Comparison of ENCODE assay signal across 11 cellular contexts in the genomic region with DNA sequence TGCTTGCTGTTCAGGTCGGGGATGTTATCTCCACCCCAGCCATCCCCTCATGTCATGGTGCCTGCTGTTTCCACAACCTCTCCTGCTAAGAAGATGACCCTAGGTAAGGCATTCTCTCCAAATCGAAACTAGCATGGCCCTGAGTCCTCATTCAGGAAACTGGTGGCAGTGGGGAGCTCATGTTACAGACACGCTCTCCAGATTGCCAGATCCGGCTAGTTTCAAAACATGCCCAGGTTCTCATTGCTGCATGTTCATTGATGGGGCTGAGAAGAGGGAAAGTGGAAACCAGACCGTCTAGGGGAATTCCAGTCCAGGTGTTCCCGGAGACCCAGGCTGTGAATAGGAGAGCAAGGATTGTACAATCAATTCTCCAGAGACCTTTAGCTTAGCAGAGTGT.
A peak's percentile ranks its signal among the peaks of the same experiment; 100 is the strongest.
DNase-seq lines count a peak whose midpoint lies in the region; ATAC-seq and TF ChIP-seq lines count a peak whose summit lies in the region.
"Had no signal": no experiment of that assay in that cellular context is flagged by ENCODE, and none has a peak within 500 bp of the region (broad histone marks: within the 10 kb centered on the region; RNA-seq: fewer than 3 reads in every experiment).

No MANE protein-coding gene starts in this region.

- no peak overlapping the region for H2AFZ ChIP-seq in neural cell (ENCODE audit: low read depth, low read length)

- TF ChIP-seq CTCF in neural cell (IDR thresholded peaks at IDR 0.05; ENCODE audit: poor library complexity, severe bottlenecking) = no peak

- no peaks in the 10 kb centered on the region for H3K79me2 ChIP-seq in neural cell (replicated peaks; ENCODE audit: insufficient read depth, low read length)

- peak overlapping the region; percentile 43 for H3K9ac ChIP-seq in neural cell (ENCODE audit: low read length)

- ATAC-seq in HG02678 (IDR thresholded peaks at IDR 0.05; ENCODE audit: unreplicated experiment) (no peak), GM18519 (IDR thresholded peaks at IDR 0.05; ENCODE audit: low FRiP score, unreplicated experiment) (no peak)

- peak; percentile 50 for TF ChIP-seq RAD21 in neural cell (conservative IDR thresholded peaks at IDR 0.05)

- H3F3A ChIP-seq in neural cell (ENCODE audit: insufficient read depth, low read length, poor library complexity, severe bottlenecking) = no peaks in the 10 kb centered on the region

- H3K36me3 ChIP-seq in neural cell (ENCODE audit: insufficient read depth, low read length) = no peaks in the 10 kb centered on the region

- TF ChIP-seq EP300 in neural cell (conservative IDR thresholded peaks at IDR 0.05; ENCODE audit: poor library complexity, severe bottlenecking) = peak; percentile 10

- peak overlapping the region; percentile 81 for H3K27ac ChIP-seq in neural cell (ENCODE audit: low read length)

- H4K20me1 ChIP-seq in neural cell (ENCODE audit: insufficient read depth) = no peaks in the 10 kb centered on the region

- H3K4me2 ChIP-seq in neural cell (ENCODE audit: low read length) = peak overlapping the region; percentile 32

- DNase-seq in Daoy (ENCODE audit: low read depth) (peak; percentile 72), NCI-H1694 (lab: John Stamatoyannopoulos, UW) (peak; percentile 52), astrocyte of the hippocampus (ENCODE audit: low read depth, low spot score) (peak; percentile 35), putamen (ENCODE audit: low spot score) (no peak), T1000 (lab: John Stamatoyannopoulos, UW) (no peak)
- DNase-seq: activated T-cell treated with anti-CD3 and anti-CD28 coated beads, Interleukin-2, amount 50 U/mL, for 48 hours; DND-41; stimulated activated CD8-positive, alpha-beta memory T cell treated with anti-CD3 and anti-CD28 coated beads, Interleukin-4, amount 100 ng/mL, for 48 hours had no signal

- H3K4me3 ChIP-seq in neural cell (ENCODE audit: low read length) = peak overlapping the region; percentile 28

- H3K9me2 ChIP-seq in neural cell (ENCODE audit: insufficient read depth, low read length) = no peaks in the 10 kb centered on the region

- H3K27me3 ChIP-seq in neural cell (ENCODE audit: insufficient read depth, low read depth, low read length) = no peaks in the 10 kb centered on the region

- H3K9me3 ChIP-seq in neural cell (ENCODE audit: low read length) = no peaks in the 10 kb centered on the region

TF ChIP-seq in neural cell, 6 proteins besides CTCF, POLR2A, EP300 and RAD21:
- TF ChIP-seq TAF1 (IDR thresholded peaks at IDR 0.05; ENCODE audit: low read depth) (no peak), EZH2 (IDR thresholded peaks at IDR 0.05; ENCODE audit: borderline replicate concordance, insufficient read depth, low read length, poor library complexity, severe bottlenecking) (no peak), SMC3 (conservative IDR thresholded peaks at IDR 0.05; ENCODE audit: poor library complexity) (peak; percentile 30), MXI1 (conservative IDR thresholded peaks at IDR 0.05; ENCODE audit: poor library complexity, severe bottlenecking) (no peak), POLR2AphosphoS5 (IDR thresholded peaks at IDR 0.05) (peak; percentile 20)
- TF ChIP-seq, protein P1, sequence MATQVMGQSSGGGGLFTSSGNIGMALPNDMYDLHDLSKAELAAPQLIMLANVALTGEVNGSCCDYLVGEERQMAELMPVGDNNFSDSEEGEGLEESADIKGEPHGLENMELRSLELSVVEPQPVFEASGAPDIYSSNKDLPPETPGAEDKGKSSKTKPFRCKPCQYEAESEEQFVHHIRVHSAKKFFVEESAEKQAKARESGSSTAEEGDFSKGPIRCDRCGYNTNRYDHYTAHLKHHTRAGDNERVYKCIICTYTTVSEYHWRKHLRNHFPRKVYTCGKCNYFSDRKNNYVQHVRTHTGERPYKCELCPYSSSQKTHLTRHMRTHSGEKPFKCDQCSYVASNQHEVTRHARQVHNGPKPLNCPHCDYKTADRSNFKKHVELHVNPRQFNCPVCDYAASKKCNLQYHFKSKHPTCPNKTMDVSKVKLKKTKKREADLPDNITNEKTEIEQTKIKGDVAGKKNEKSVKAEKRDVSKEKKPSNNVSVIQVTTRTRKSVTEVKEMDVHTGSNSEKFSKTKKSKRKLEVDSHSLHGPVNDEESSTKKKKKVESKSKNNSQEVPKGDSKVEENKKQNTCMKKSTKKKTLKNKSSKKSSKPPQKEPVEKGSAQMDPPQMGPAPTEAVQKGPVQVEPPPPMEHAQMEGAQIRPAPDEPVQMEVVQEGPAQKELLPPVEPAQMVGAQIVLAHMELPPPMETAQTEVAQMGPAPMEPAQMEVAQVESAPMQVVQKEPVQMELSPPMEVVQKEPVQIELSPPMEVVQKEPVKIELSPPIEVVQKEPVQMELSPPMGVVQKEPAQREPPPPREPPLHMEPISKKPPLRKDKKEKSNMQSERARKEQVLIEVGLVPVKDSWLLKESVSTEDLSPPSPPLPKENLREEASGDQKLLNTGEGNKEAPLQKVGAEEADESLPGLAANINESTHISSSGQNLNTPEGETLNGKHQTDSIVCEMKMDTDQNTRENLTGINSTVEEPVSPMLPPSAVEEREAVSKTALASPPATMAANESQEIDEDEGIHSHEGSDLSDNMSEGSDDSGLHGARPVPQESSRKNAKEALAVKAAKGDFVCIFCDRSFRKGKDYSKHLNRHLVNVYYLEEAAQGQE (IDR thresholded peaks at IDR 0.05; ENCODE audit: borderline replicate concordance) = peak; percentile 71

Comparison
In these comparisons a context has a peak if more than half of its experiments do, and no peak if none do; other contexts are left out.
1. DNase-seq: peak in Daoy (single experiment), NCI-H1694 (single experiment) and astrocyte of the hippocampus (single experiment); none in putamen (single experiment) and T1000 (single experiment).